ENCODE assay signal across 19 cellular contexts in the genomic region with DNA sequence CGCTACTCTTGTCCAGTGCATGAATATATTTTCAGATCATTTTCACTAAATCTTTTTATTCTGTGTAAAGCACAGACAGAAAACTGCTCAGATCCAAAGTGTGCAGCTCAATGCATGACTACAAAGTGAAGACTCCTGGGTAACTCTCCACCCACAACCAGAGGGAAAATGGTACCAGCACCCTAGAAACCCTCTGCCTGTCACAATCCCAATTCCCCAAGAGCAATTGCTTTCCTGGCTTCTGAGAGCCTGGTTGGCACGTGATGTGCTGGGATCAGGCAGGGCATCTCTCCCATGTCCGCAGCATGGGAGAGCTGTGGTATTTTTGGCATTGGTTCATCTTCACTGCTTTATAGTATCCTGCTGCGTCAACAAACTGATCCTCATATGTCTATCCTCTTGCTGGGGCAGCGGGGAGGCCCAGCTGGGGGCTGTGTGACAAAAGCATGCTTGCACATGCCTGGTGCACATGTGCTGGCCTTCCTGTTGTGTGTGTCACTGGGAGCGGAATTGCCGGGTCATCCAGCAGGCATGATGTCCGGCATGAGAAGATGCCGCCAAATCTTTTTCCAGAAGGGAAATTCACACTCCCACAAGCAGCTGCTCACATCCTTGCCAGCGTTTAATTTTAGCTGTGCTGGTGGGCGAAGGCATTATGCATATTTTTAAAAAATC.
"Had no signal": no experiment of that assay in that cellular context is flagged by ENCODE, and none has a peak within 500 bp of the region (broad histone marks: within the 10 kb centered on the region; RNA-seq: fewer than 3 reads in every experiment).

No MANE protein-coding gene starts in this region.

- ATAC-seq: activated CD8-positive, alpha-beta memory T cell treated with anti-CD3 and anti-CD28 coated beads, Interleukin-2, amount 10 ng/mL, durations not matched to agents 7 days and 5 days; activated T-cell treated with anti-CD3 and anti-CD28 coated beads, Interleukin-2, amount 50 U/mL, for 4 hours; natural killer cell treated with Interleukin-12 subunit alpha and Interleukin-12 subunit beta and Interleukin-15 and Interleukin-18, amount 100 ng/mL, for 72 hours; right cardiac atrium had no signal

- H3K9me3 Mint-ChIP-seq: activated CD4-positive, alpha-beta memory T cell treated with anti-CD3 and anti-CD28 coated beads for 36 hours; activated naive CD4-positive, alpha-beta T cell treated with anti-CD3 and anti-CD28 coated beads, Interleukin-2, amount 50 U/mL, for 24 hours; immature natural killer cell; natural killer cell treated with Interleukin-12 subunit alpha and Interleukin-12 subunit beta and Interleukin-15 and Interleukin-18, amount 100 ng/mL, for 72 hours had no signal

- H3K36me3 ChIP-seq: adrenal gland, esophagus squamous epithelium, stomach, thoracic aorta had no signal

- H3K27ac Mint-ChIP-seq: activated CD4-positive, alpha-beta memory T cell treated with anti-CD3 and anti-CD28 coated beads for 36 hours; activated CD8-positive, alpha-beta memory T cell treated with anti-CD3 and anti-CD28 coated beads, Interleukin-2, amount 10 ng/mL, durations not matched to agents 7 days and 5 days; activated naive CD4-positive, alpha-beta T cell treated with anti-CD3 and anti-CD28 coated beads, Interleukin-2, amount 50 U/mL, for 24 hours; immature natural killer cell; natural killer cell treated with Interleukin-12 subunit alpha and Interleukin-12 subunit beta and Interleukin-15 and Interleukin-18, amount 100 ng/mL, for 72 hours; progenitor cell of endocrine pancreas had no signal

- H3K4me3 Mint-ChIP-seq: activated CD4-positive, alpha-beta memory T cell treated with anti-CD3 and anti-CD28 coated beads for 36 hours; activated CD8-positive, alpha-beta memory T cell treated with anti-CD3 and anti-CD28 coated beads, Interleukin-2, amount 10 ng/mL, durations not matched to agents 7 days and 5 days; activated naive CD4-positive, alpha-beta T cell treated with anti-CD3 and anti-CD28 coated beads, Interleukin-2, amount 50 U/mL, for 24 hours; activated T-cell treated with anti-CD3 and anti-CD28 coated beads, Interleukin-2, amount 50 U/mL, for 4 hours; immature natural killer cell; natural killer cell treated with Interleukin-12 subunit alpha and Interleukin-12 subunit beta and Interleukin-15 and Interleukin-18, amount 100 ng/mL, for 72 hours had no signal

- H3K27ac ChIP-seq: adrenal gland, coronary artery, esophagus squamous epithelium, stomach, thoracic aorta, VCaP had no signal

- H3K4me1 ChIP-seq: adrenal gland, esophagus squamous epithelium, stomach had no signal

- DNase-seq: activated CD4-positive, alpha-beta memory T cell treated with anti-CD3 and anti-CD28 coated beads for 36 hours; activated CD8-positive, alpha-beta memory T cell treated with anti-CD3 and anti-CD28 coated beads, Interleukin-2, amount 10 ng/mL, durations not matched to agents 7 days and 5 days; activated effector memory CD4-positive, alpha-beta T cell treated with Interleukin-2 at 50 U/mL for 16 hours; activated T-cell treated with anti-CD3 and anti-CD28 coated beads, Interleukin-2, amount 50 U/mL, for 4 hours; central memory CD4-positive, alpha-beta T cell; effector CD4-positive, alpha-beta T cell; esophagus squamous epithelium; foreskin melanocyte; immature natural killer cell; right cardiac atrium; stimulated activated CD4-positive, alpha-beta T cell treated with anti-CD3 and anti-CD28 coated beads, Interleukin-1b, Interleukin-23, amount 100 ng/mL, for 48 hours; stomach had no signal

- H3K36me3 Mint-ChIP-seq: activated CD4-positive, alpha-beta memory T cell treated with anti-CD3 and anti-CD28 coated beads for 36 hours; activated CD8-positive, alpha-beta memory T cell treated with anti-CD3 and anti-CD28 coated beads, Interleukin-2, amount 10 ng/mL, durations not matched to agents 7 days and 5 days; activated naive CD4-positive, alpha-beta T cell treated with anti-CD3 and anti-CD28 coated beads, Interleukin-2, amount 50 U/mL, for 24 hours; natural killer cell treated with Interleukin-12 subunit alpha and Interleukin-12 subunit beta and Interleukin-15 and Interleukin-18, amount 100 ng/mL, for 72 hours had no signal

- H3K4me1 Mint-ChIP-seq: activated CD8-positive, alpha-beta memory T cell treated with anti-CD3 and anti-CD28 coated beads, Interleukin-2, amount 10 ng/mL, durations not matched to agents 7 days and 5 days; activated naive CD4-positive, alpha-beta T cell treated with anti-CD3 and anti-CD28 coated beads, Interleukin-2, amount 50 U/mL, for 24 hours; immature natural killer cell had no signal

- H3K9me3 ChIP-seq: adrenal gland, esophagus squamous epithelium, stomach, thoracic aorta had no signal

- H3K4me3 ChIP-seq: adrenal gland, coronary artery, esophagus squamous epithelium, stomach, thoracic aorta had no signal
